ENCODE assay signal across 11 cellular contexts in the genomic region with DNA sequence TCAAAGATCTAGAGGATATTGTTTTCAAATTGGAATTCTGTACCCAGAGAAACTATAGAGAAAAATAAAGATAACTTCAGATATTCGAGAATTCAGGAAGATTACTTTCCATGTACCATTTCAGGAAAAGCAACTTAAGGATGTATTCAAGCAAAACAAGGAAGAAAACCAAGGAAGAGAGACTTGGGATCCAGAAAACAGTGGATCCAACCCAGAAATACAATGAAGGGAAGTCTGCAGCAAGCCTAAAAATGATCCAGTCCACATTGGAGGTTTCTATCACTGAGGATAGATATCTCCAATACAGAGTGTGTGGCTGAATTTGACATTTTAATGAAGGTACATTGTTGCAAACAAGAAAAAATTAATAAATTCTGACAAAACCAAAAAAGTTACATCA.
"Had no signal": no experiment of that assay in that cellular context is flagged by ENCODE, and none has a peak within 500 bp of the region (broad histone marks: within the 10 kb centered on the region; RNA-seq: fewer than 3 reads in every experiment).

No MANE protein-coding gene starts in this region.

- H3K4me2 ChIP-seq: KMS-11 had no signal

- H2AFZ ChIP-seq: GM23248 had no signal

- FAIRE-seq: H54 had no signal

- H3K4me3 Mint-ChIP-seq: H9, HFFc6 had no signal

- H3K27ac ChIP-seq: GM23248, HL-60, KMS-11 had no signal

- H3K4me1 Mint-ChIP-seq: H9 had no signal

- H3K9ac ChIP-seq: GM23248, KMS-11 had no signal

- H3K4me3 ChIP-seq: GM23248 had no signal

- DNase-seq: GM23248, GOT3, H9, HCEC 1CT, HFFc6, IMR-90, Karpas-422, KBM-7 had no signal
